In genomic region chr12:21129352-21129751, GRCh38 we compare ENCODE assay signal across 8 cellular contexts. TPM values are rescaled to one million over a fixed set of nuclear protein-coding genes. Genes with fewer than 3 reads are reported as not detected.
"Had no signal": no experiment of that assay in that cellular context is flagged by ENCODE, and none has a peak within 500 bp of the region (broad histone marks: within the 10 kb centered on the region; RNA-seq: fewer than 3 reads in every experiment).

No MANE protein-coding gene starts in this region.

- H3K27me3 Mint-ChIP-seq: IgD-negative memory B cell had no signal

- H3K27ac Mint-ChIP-seq: H9, IgD-negative memory B cell had no signal

- H3K36me3 Mint-ChIP-seq: IgD-negative memory B cell had no signal

- H2AFZ ChIP-seq: GM23248 had no signal

- H3K4me3 Mint-ChIP-seq: H9, IgD-negative memory B cell had no signal

- H3K4me1 Mint-ChIP-seq: H9, IgD-negative memory B cell had no signal

- DNase-seq: GM23248, H9, HCEC 1CT, KBM-7 had no signal

- H3K4me3 ChIP-seq: GM23248 had no signal

- H3K9ac ChIP-seq: GM23248 had no signal

- H3K27ac ChIP-seq: GM23248 had no signal

- FAIRE-seq: H1, H54, HTR-8/SVneo had no signal

RNA-seq across cellular contexts. Expression of gene SLCO1B1, which starts 1.6 kb away (rescaled TPM):
- total RNA-seq: GM23248 had no signal
- polyA plus RNA-seq: GM23248, H1, IgD-negative memory B cell had no signal
